In the genomic region with DNA sequence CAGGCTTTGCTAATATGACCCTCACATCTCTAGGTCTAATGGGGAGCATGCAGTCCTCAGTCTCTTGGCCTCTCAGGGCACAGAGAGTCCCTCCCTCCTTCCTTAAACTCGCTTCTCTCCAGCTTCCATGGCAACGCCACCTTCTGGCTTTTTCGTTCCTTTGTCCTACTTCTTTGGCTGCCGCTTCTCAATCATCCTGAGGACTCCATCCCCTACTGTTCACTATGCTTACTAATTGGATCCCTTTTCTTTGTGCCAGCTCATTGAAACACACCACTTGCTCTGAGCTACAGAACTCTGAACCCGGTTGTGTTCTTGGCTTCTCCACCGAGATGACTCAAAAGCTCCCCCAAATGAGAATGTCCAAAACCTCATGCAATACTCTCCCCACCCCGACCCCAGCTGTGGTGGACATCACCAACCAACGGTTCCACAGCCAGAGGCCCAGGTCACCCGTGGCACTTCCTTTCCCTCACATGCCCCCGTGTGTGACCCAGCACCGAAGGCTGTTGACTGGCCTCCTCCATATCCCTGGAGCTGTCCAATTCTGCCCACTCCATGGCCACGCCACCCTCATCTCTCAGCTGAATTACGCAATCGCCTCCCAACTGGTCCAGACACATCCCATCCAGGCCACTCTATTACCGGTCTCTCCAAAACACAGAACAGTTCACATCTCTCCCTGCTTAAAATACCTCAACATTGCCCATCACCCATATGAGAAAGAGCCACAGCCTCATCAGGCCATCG, we compare ENCODE assay signal across 22 cellular contexts. TPM values are rescaled to one million over a fixed set of nuclear protein-coding genes. Genes with fewer than 3 reads are reported as not detected.
"Had no signal": no experiment of that assay in that cellular context is flagged by ENCODE, and none has a peak within 500 bp of the region (broad histone marks: within the 10 kb centered on the region; RNA-seq: fewer than 3 reads in every experiment).

No MANE protein-coding gene starts in this region.

- DNase-seq: activated B cell treated with CpG ODN at 0.5 μM for 24 hours; activated CD4-positive, alpha-beta memory T cell treated with anti-CD3 and anti-CD28 coated beads for 36 hours; activated CD4-positive, alpha-beta T cell treated with anti-CD3 and anti-CD28 coated beads for 36 hours; activated naive CD4-positive, alpha-beta T cell treated with Interleukin-2 at 50 U/mL for 16 hours; activated naive CD8-positive, alpha-beta T cell treated with anti-CD3 and anti-CD28 coated beads for 36 hours; activated T-cell treated with anti-CD3 and anti-CD28 coated beads, Interleukin-2, amount 50 U/mL, for 48 hours; esophagus squamous epithelium; kidney glomerular epithelial cell; left ventricle myocardium inferior; stimulated activated CD4-positive, alpha-beta T cell treated with anti-CD3 and anti-CD28 coated beads, Interleukin-1b, Interleukin-23, amount 100 ng/mL, for 48 hours; T1000; transverse colon; uterus had no signal

- H3K4me1 Mint-ChIP-seq: activated B cell treated with CpG ODN at 0.5 μM for 24 hours had no signal

- H3K27me3 Mint-ChIP-seq: activated B cell treated with CpG ODN at 0.5 μM for 24 hours; activated CD4-positive, alpha-beta memory T cell treated with anti-CD3 and anti-CD28 coated beads for 36 hours; activated CD4-positive, alpha-beta T cell treated with anti-CD3 and anti-CD28 coated beads for 36 hours; activated naive CD8-positive, alpha-beta T cell treated with anti-CD3 and anti-CD28 coated beads for 36 hours; stimulated activated naive CD8-positive, alpha-beta T cell treated with anti-CD3 and anti-CD28 coated beads, Interleukin-15, Interleukin-2, amounts not matched to agents 100 ng/mL and 50 ng/mL, for 24 hours had no signal

- H3K4me3 Mint-ChIP-seq: activated B cell treated with CpG ODN at 0.5 μM for 24 hours; activated CD4-positive, alpha-beta memory T cell treated with anti-CD3 and anti-CD28 coated beads for 36 hours; activated CD4-positive, alpha-beta T cell treated with anti-CD3 and anti-CD28 coated beads for 36 hours; activated naive CD8-positive, alpha-beta T cell treated with anti-CD3 and anti-CD28 coated beads for 36 hours; natural killer cell treated with Interleukin-12 subunit alpha and Interleukin-12 subunit beta and Interleukin-15 and Interleukin-18, amount 100 ng/mL, for 72 hours; stimulated activated naive CD8-positive, alpha-beta T cell treated with anti-CD3 and anti-CD28 coated beads, Interleukin-15, Interleukin-2, amounts not matched to agents 100 ng/mL and 50 ng/mL, for 24 hours; T-helper 1 cell treated with Interleukin-12 subunit alpha and Interleukin-12 subunit beta and Interleukin-4 antibody, amounts not matched to agents 30 μg/mL and 1 μg/mL, for 36 hours had no signal

- ATAC-seq: activated CD4-positive, alpha-beta T cell treated with anti-CD3 and anti-CD28 coated beads for 36 hours; gastroesophageal sphincter; natural killer cell treated with Interleukin-12 subunit alpha and Interleukin-12 subunit beta and Interleukin-15 and Interleukin-18, amount 100 ng/mL, for 72 hours; right lobe of liver had no signal

- H3K36me3 Mint-ChIP-seq: activated CD4-positive, alpha-beta memory T cell treated with anti-CD3 and anti-CD28 coated beads for 36 hours; activated naive CD8-positive, alpha-beta T cell treated with anti-CD3 and anti-CD28 coated beads for 36 hours; natural killer cell treated with Interleukin-12 subunit alpha and Interleukin-12 subunit beta and Interleukin-15 and Interleukin-18, amount 100 ng/mL, for 72 hours had no signal

- H3K27ac ChIP-seq: coronary artery, esophagus squamous epithelium, gastroesophageal sphincter, left ventricle myocardium inferior, right lobe of liver, skin epidermis, suprapubic skin, transverse colon, uterus had no signal

- H3K4me3 ChIP-seq: coronary artery, esophagus squamous epithelium, gastroesophageal sphincter, left ventricle myocardium inferior, right lobe of liver, skin epidermis, suprapubic skin, transverse colon, uterus had no signal

- H3K4me1 ChIP-seq: esophagus squamous epithelium, gastroesophageal sphincter, left ventricle myocardium inferior, right lobe of liver, suprapubic skin, transverse colon, uterus had no signal

- H3K9me3 Mint-ChIP-seq: activated B cell treated with CpG ODN at 0.5 μM for 24 hours; activated CD4-positive, alpha-beta memory T cell treated with anti-CD3 and anti-CD28 coated beads for 36 hours; activated naive CD8-positive, alpha-beta T cell treated with anti-CD3 and anti-CD28 coated beads for 36 hours; natural killer cell treated with Interleukin-12 subunit alpha and Interleukin-12 subunit beta and Interleukin-15 and Interleukin-18, amount 100 ng/mL, for 72 hours; stimulated activated naive CD8-positive, alpha-beta T cell treated with anti-CD3 and anti-CD28 coated beads, Interleukin-15, Interleukin-2, amounts not matched to agents 100 ng/mL and 50 ng/mL, for 24 hours; T-helper 1 cell treated with Interleukin-12 subunit alpha and Interleukin-12 subunit beta and Interleukin-4 antibody, amounts not matched to agents 30 μg/mL and 1 μg/mL, for 36 hours had no signal

- H3K9me3 ChIP-seq: esophagus squamous epithelium, gastroesophageal sphincter, left ventricle myocardium inferior, right lobe of liver, suprapubic skin, transverse colon, uterus had no signal

- H3K27ac Mint-ChIP-seq: activated B cell treated with CpG ODN at 0.5 μM for 24 hours; activated CD4-positive, alpha-beta memory T cell treated with anti-CD3 and anti-CD28 coated beads for 36 hours; activated CD4-positive, alpha-beta T cell treated with anti-CD3 and anti-CD28 coated beads for 36 hours; activated naive CD8-positive, alpha-beta T cell treated with anti-CD3 and anti-CD28 coated beads for 36 hours; natural killer cell treated with Interleukin-12 subunit alpha and Interleukin-12 subunit beta and Interleukin-15 and Interleukin-18, amount 100 ng/mL, for 72 hours; stimulated activated naive CD8-positive, alpha-beta T cell treated with anti-CD3 and anti-CD28 coated beads, Interleukin-15, Interleukin-2, amounts not matched to agents 100 ng/mL and 50 ng/mL, for 24 hours; T-helper 1 cell treated with Interleukin-12 subunit alpha and Interleukin-12 subunit beta and Interleukin-4 antibody, amounts not matched to agents 30 μg/mL and 1 μg/mL, for 36 hours had no signal

- H3K36me3 ChIP-seq: esophagus squamous epithelium, gastroesophageal sphincter, left ventricle myocardium inferior, right lobe of liver, suprapubic skin, transverse colon, uterus had no signal

- H3K27me3 ChIP-seq: esophagus squamous epithelium, right lobe of liver, transverse colon, uterus had no signal

- FAIRE-seq: astrocyte had no signal

RNA-seq across cellular contexts. Expression of gene CRMP1, which starts 34.7 kb away (rescaled TPM):
- total RNA-seq: activated CD4-positive, alpha-beta memory T cell treated with anti-CD3 and anti-CD28 coated beads for 36 hours; activated CD4-positive, alpha-beta T cell treated with anti-CD3 and anti-CD28 coated beads for 36 hours; activated naive CD8-positive, alpha-beta T cell treated with anti-CD3 and anti-CD28 coated beads for 36 hours; natural killer cell treated with Interleukin-12 subunit alpha and Interleukin-12 subunit beta and Interleukin-15 and Interleukin-18, amount 100 ng/mL, for 72 hours had no signal
